In the genomic region with DNA sequence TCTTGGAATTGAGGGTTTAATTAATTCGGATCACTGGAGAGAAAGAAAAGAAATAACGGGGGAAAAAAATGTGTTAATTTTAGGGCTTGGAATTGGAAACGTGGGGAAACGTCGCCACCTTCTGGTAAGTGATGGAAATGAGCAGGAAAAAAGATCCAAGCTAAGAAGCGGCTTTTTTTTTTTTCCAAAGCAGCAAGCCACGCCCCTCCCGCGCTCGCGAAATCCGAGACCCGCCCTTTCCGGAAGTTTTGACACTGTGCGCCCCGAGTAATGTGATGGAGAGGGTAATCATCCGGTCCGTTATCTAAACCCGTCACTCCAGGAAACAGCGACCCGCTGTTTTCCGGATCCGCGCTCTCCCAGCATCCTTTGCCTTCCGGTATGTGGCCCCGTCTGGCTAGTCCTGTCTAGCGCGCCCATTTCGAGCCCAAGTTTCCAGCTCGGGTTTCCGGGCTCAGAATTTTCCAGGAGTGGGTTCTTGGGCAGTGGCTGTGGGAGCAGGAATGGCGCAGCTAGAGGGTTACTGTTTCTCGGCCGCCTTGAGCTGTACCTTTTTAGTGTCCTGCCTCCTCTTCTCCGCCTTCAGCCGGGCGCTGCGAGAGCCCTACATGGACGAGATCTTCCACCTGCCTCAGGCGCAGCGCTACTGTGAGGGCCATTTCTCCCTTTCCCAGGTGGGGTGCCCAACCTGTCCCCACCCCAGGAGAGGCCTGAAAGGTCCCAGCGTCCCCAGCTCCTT, we compare ENCODE assay signal across 7 cellular contexts. TPM values are rescaled to one million over a fixed set of nuclear protein-coding genes. Genes with fewer than 3 reads are reported as not detected.
DNase-seq lines count a peak whose midpoint lies in the region; ATAC-seq, FAIRE-seq and TF ChIP-seq lines count a peak whose summit lies in the region.

Gene ALG10B (plus strand): TSS at position 384 of the 739 bp plus-strand sequence. CDS start 120 bp downstream, at position 504.

- peak; percentile 72 to 75 for TF ChIP-seq CTCF in brain (conservative IDR thresholded peaks at IDR 0.05)

- peak within 1 kb of the TSS; percentile 86 to 98 (median 96) for H3K27ac Mint-ChIP-seq in brain

- H3K4me1 Mint-ChIP-seq in brain: peaks cover 36% of the 10 kb centered on the region

- H3K4me3 ChIP-seq in iPS-11a (ENCODE audit: low read depth, low read length): peak within 1 kb of the TSS; percentile 54
- H3K4me3 ChIP-seq in skeletal muscle cell (ENCODE audit: low read depth, low read length): peak within 1 kb of the TSS; percentile 70

- H3K27me3 Mint-ChIP-seq in brain: peaks cover 15% of the 10 kb centered on the region

- FAIRE-seq in TTC549 (lab: Jason Lieb, UNC): peak; percentile 95

- DNase-seq in NCI-H2107 (lab: John Stamatoyannopoulos, UW) (peak; percentile 95), skeletal muscle cell (ENCODE audit: low read depth) (peak; percentile 88)

- peak within 1 kb of the TSS; percentile 90 to 96 (median 93) for H3K4me3 Mint-ChIP-seq in brain

- ATAC-seq in GM18508 (IDR thresholded peaks at IDR 0.05; ENCODE audit: insufficient read depth, unreplicated experiment): peak; percentile 99
- peak; percentile 100 for ATAC-seq in HG02981 (IDR thresholded peaks at IDR 0.05; ENCODE audit: unreplicated experiment)

- no peaks in the 10 kb centered on the region for H3K36me3 Mint-ChIP-seq in brain

- no peaks in the 10 kb centered on the region for H3K9me3 Mint-ChIP-seq in brain

RNA-seq across cellular contexts. Expression of gene ALG10B, which starts in this region (rescaled TPM):
- polyA plus RNA-seq in brain (ENCODE audit: insufficient read depth, low read depth, low replicate concordance): 0.85 TPM

Comparison
In these comparisons a context has a peak if more than half of its experiments do, and no peak if none do; other contexts are left out.
1. Peak in every context shown above with its lines: DNase-seq, ATAC-seq and H3K4me3 ChIP-seq.